8 cellular contexts compared by ENCODE assay signal in the genomic region with DNA sequence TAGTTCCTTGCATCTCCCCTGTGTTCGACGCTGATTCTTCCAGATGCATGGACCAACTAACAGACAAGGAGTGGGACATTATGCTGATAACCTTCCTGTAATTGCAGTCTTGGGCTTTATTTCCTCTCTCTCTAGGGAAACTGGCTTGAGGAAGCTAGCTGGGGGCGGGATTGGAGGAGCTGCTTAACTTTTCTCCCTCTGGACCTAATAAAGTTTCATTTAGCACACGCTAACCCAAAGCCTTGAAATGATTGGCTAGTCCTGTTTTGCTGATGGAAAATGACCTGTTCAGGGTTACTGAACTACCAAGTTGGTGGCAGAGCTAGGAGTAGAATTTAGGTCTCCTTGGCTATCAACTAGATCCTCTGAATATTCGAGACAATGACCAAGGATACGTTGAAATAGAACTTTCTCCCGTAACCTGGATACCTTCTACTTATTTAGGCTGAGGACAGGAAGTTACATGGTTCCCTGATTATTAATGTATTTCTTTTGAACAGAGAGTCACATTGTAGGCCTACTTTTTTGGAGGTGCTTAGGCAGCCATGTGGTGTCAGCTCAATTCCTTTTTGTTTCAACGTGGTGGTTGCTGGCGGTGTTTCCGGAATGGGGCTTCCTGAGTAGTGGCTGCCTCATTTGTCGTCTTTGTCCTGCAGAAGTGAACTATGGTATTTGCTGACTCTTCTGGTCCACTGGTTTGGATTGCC. TPM values are rescaled to one million over a fixed set of nuclear protein-coding genes. Genes with fewer than 3 reads are reported as not detected.
DNase-seq lines count a peak whose midpoint lies in the region; ATAC-seq and TF ChIP-seq lines count a peak whose summit lies in the region.

No MANE protein-coding gene starts in this region.

- no peak for TF ChIP-seq CTCF in DND-41 (IDR thresholded peaks at IDR 0.05; ENCODE audit: borderline replicate concordance, extremely low read depth, low read length, poor library complexity, severe bottlenecking)
- no peak for TF ChIP-seq CTCF in OCI-LY7 (conservative IDR thresholded peaks at IDR 0.05; ENCODE audit: low read length)
- no peak for TF ChIP-seq CTCF in choroid plexus epithelial cell (conservative IDR thresholded peaks at IDR 0.05; ENCODE audit: low read depth, low read length)

- no peak overlapping the region for H2AFZ ChIP-seq in DND-41 (ENCODE audit: low read depth, low read length)
- H2AFZ ChIP-seq in OCI-LY7 (ENCODE audit: low read length) = no peak overlapping the region
- no peak overlapping the region for H2AFZ ChIP-seq in neuronal stem cell (ENCODE audit: low read length)

- no CpG with 5 or more reads among the region's 11 CpGs for WGBS in neuronal stem cell (ENCODE audit: extremely low coverage in 2 of 2, insufficient read length in 2 of 2, insufficient replicate concordance in 1 of 2), 2 donors

- H3K4ac ChIP-seq in neuronal stem cell (ENCODE audit: low read length) = no peak overlapping the region

- H2BK120ac ChIP-seq in neuronal stem cell (ENCODE audit: low read depth, low read length) = no peak overlapping the region

- intact Hi-C loops in OCI-LY7 (cut with micrococcal nuclease; ENCODE audit: unreplicated experiment) = loop anchor here (10.0 kb wide), 2 partner anchors 219 to 1039 kb away; partner anchors contain the start of genes CYSLTR1 and GPR174

- no peak overlapping the region for H4K91ac ChIP-seq in neuronal stem cell (ENCODE audit: low read depth, low read length, poor library complexity)

- H4K8ac ChIP-seq in neuronal stem cell (ENCODE audit: low read depth, low read length) = no peak overlapping the region

- H2AK5ac ChIP-seq in neuronal stem cell (ENCODE audit: low read depth, low read length) = no peak overlapping the region

- peaks cover 79% of the 10 kb centered on the region for H3K4me1 ChIP-seq in DND-41 (ENCODE audit: insufficient read depth, low read length)
- peaks cover 55% of the 10 kb centered on the region for H3K4me1 ChIP-seq in OCI-LY7 (ENCODE audit: insufficient read depth, low read length, poor library complexity, severe bottlenecking)
- H3K4me1 ChIP-seq in neuronal stem cell (ENCODE audit: control insufficient read depth in 2 of 2, insufficient read depth in 1 of 2, low read depth in 1 of 2, low read length in 2 of 2) = peaks cover 2 to 5% of the 10 kb centered on the region in 2 donors

- no peaks in the 10 kb centered on the region for H3K27me3 ChIP-seq in DND-41 (ENCODE audit: insufficient read depth, low read length, poor library complexity)
- no peaks in the 10 kb centered on the region for H3K27me3 ChIP-seq in neuronal stem cell (ENCODE audit: control insufficient read depth in 3 of 3, insufficient read depth in 3 of 3, low read depth in 1 of 3, low read length in 3 of 3)

- peaks cover 52% of the 10 kb centered on the region for H4K20me1 ChIP-seq in DND-41 (ENCODE audit: insufficient read depth, low read length)
- peaks cover 48% of the 10 kb centered on the region for H4K20me1 ChIP-seq in OCI-LY7 (ENCODE audit: insufficient read depth, low read length)

- H3K4me3 ChIP-seq in DND-41 (ENCODE audit: low read depth in 1 of 2, low read length in 2 of 2) (peak overlapping the region; percentile 96 to 98), OCI-LY7 (ENCODE audit: low read depth, low read length, poor library complexity, severe bottlenecking) (peak overlapping the region; percentile 100), choroid plexus epithelial cell (ENCODE audit: low read depth, low read length) (peak overlapping the region; percentile 82), neuronal stem cell (ENCODE audit: low read length in 2 of 2) (peak overlapping the region in 1 of 2 donors; percentile 93)

- H3K27ac ChIP-seq in DND-41 (ENCODE audit: low read length) (peak overlapping the region; percentile 90), OCI-LY7 (ENCODE audit: low read depth, low read length, poor library complexity, severe bottlenecking) (no peak overlapping the region), neuronal stem cell (replicated peaks; ENCODE audit: low read length) (no peak overlapping the region)

- CTCF ChIA-PET in OCI-LY7 (lab: Charles Lee; ENCODE audit: unreplicated experiment) = no interaction called here

- H3K9ac ChIP-seq in DND-41 (ENCODE audit: low read depth, low read length) (peak overlapping the region; percentile 89), neuronal stem cell (ENCODE audit: low read depth, low read length, poor library complexity) (no peak overlapping the region)

- H3K18ac ChIP-seq in neuronal stem cell (ENCODE audit: low read length) = no peak overlapping the region

- no peak for ATAC-seq in DND-41 (ENCODE audit: insufficient read depth, low read depth)
- ATAC-seq in GM18861 (IDR thresholded peaks at IDR 0.05; ENCODE audit: unreplicated experiment) = no peak
- ATAC-seq in HG03439 (IDR thresholded peaks at IDR 0.05; ENCODE audit: unreplicated experiment) = no peak

- H3K36me3 ChIP-seq in DND-41 (ENCODE audit: insufficient read depth, low read length) (peaks cover 67% of the 10 kb centered on the region), OCI-LY7 (ENCODE audit: insufficient read depth, low read length) (peaks cover 61% of the 10 kb centered on the region), neuronal stem cell (replicated peaks in 1 of 2; ENCODE audit: control insufficient read depth in 2 of 2, insufficient read depth in 2 of 2, low read length in 2 of 2) (peaks cover 0 to 38% of the 10 kb centered on the region in 2 donors)

- H3K4me2 ChIP-seq in DND-41 (ENCODE audit: insufficient read depth, low read length) (peak overlapping the region; percentile 84), OCI-LY7 (ENCODE audit: low read length) (peak overlapping the region; percentile 98), neuronal stem cell (ENCODE audit: insufficient read depth, low read length, poor library complexity, severe bottlenecking) (peak overlapping the region; percentile 23)

- no peak overlapping the region for H2BK5ac ChIP-seq in neuronal stem cell (ENCODE audit: low read length)

- H2BK15ac ChIP-seq in neuronal stem cell (ENCODE audit: low read length) = no peak overlapping the region

- no TSS peak for BruUV-seq in OCI-LY7 (replicated peaks; lab: Mats Ljungman, UMichigan)

- H3K79me2 ChIP-seq in DND-41 (ENCODE audit: insufficient read depth, low read length) = peaks cover 70% of the 10 kb centered on the region
- H3K79me2 ChIP-seq in OCI-LY7 (ENCODE audit: insufficient read depth, low read depth, low read length) = peaks cover 70% of the 10 kb centered on the region

- H2BK12ac ChIP-seq in neuronal stem cell (ENCODE audit: low read length) = no peak overlapping the region

- no peak overlapping the region for H3K23ac ChIP-seq in neuronal stem cell (ENCODE audit: low read depth, low read length, poor library complexity)

- H3K9me3 ChIP-seq in DND-41 (ENCODE audit: insufficient read depth, low read length, severe bottlenecking) (no peaks in the 10 kb centered on the region), OCI-LY7 (ENCODE audit: low read length) (0 out of 2 replicates have a peak, but pooled peaks cover 3% of the 10 kb centered on the region), neuronal stem cell (replicated peaks in 1 of 2; ENCODE audit: control insufficient read depth in 2 of 2, insufficient read depth in 1 of 2, low read depth in 1 of 2, low read length in 2 of 2) (peaks cover 0 to 5% of the 10 kb centered on the region in 2 donors)

- no peaks in the 10 kb centered on the region for H3K9me2 ChIP-seq in OCI-LY7 (ENCODE audit: insufficient read depth, low read length)

- H3K79me1 ChIP-seq in neuronal stem cell (ENCODE audit: low read depth, low read length) = no peaks in the 10 kb centered on the region

- POLR2A ChIA-PET in OCI-LY7 (lab: Charles Lee) = no interaction called here

- DNase-seq in DND-41 (peak; percentile 54), OCI-LY7 (ENCODE audit: low spot score) (no peak), choroid plexus epithelial cell (ENCODE audit: low read depth) (no peak), neuronal stem cell (ENCODE audit: low spot score) (no peak), OCI-M1 (lab: John Stamatoyannopoulos, UW) (no peak), NCI-H446 treated with DMSO at 0.1 percent for 48 hours (lab: John Stamatoyannopoulos, UW) (no peak)

- no peak overlapping the region for H3K14ac ChIP-seq in neuronal stem cell (ENCODE audit: low read length)

RNA-seq across cellular contexts. Expression of gene PGK1, which starts 2.0 kb away (rescaled TPM):
- 164 and 179 TPM in 2 replicates for total RNA-seq in OCI-LY7 (2014; rRNA removed; shearing (Covaris generic))
- 293 and 433 TPM in 2 replicates for total RNA-seq in OCI-LY7 (2022)
- polyA plus RNA-seq in neuronal stem cell (2013, experiment 1 of 2) = 116 TPM
- 115 TPM for polyA plus RNA-seq in neuronal stem cell (2013, experiment 2 of 2)

RNA-seq across cellular contexts. Expression of gene TAF9B, which starts 33.4 kb away (rescaled TPM):
- total RNA-seq in OCI-LY7 (2014; rRNA removed; shearing (Covaris generic)) = 2.0 and 2.4 TPM in 2 replicates
- total RNA-seq in OCI-LY7 (2022) = 0.92 and 0.93 TPM in 2 replicates
- polyA plus RNA-seq in neuronal stem cell (2013, experiment 1 of 2) = 52.0 TPM
- polyA plus RNA-seq in neuronal stem cell (2013, experiment 2 of 2) = 52.5 TPM

Comparison
In these comparisons a context has a peak if more than half of its experiments do, and no peak if none do; other contexts are left out.
1. H3K4me2 ChIP-seq: peak in every context shown above with its lines; median percentile 98 in OCI-LY7; 84 in DND-41; 23 in neuronal stem cell.